ENCODE assay signal across 22 cellular contexts in genomic region chr4:39024311-39024865, GRCh38. TPM values are rescaled to one million over a fixed set of nuclear protein-coding genes. Genes with fewer than 3 reads are reported as not detected.
"Had no signal": no experiment of that assay in that cellular context is flagged by ENCODE, and none has a peak within 500 bp of the region (broad histone marks: within the 10 kb centered on the region; RNA-seq: fewer than 3 reads in every experiment).

No MANE protein-coding gene starts in this region.

- H3K4me1 Mint-ChIP-seq: nephron had no signal

- H3K4me2 ChIP-seq: hepatocyte had no signal

- FAIRE-seq: urothelium cell line had no signal

- H3K4me3 ChIP-seq: dorsolateral prefrontal cortex, hepatocyte, lung, suprapubic skin, thyroid gland had no signal

- H3K9me3 ChIP-seq: neutrophil, suprapubic skin, thyroid gland had no signal

- H3K27ac Mint-ChIP-seq: nephron, type B pancreatic cell had no signal

- DNase-seq: cortex of kidney; dorsolateral prefrontal cortex; effector CD8-positive, alpha-beta T cell; foreskin melanocyte; head of caudate nucleus; left colon; left ventricle myocardium superior; mesenchymal stem cell; midbrain; stimulated activated CD4-positive, alpha-beta T cell treated with anti-CD3 and anti-CD28 coated beads, Interleukin-2, amount 100 ng/mL, for 24 hours; stimulated activated CD4-positive, alpha-beta T cell treated with anti-CD3 and anti-CD28 coated beads, Interleukin-4, amount 100 ng/mL, for 4 hours; stimulated activated naive CD4-positive, alpha-beta T cell treated with Interleukin-2 at 50 U/mL for 16 hours; thyroid gland had no signal

- H3K36me3 Mint-ChIP-seq: type B pancreatic cell had no signal

- H3K4me3 Mint-ChIP-seq: nephron, type B pancreatic cell had no signal

- H3K27me3 Mint-ChIP-seq: type B pancreatic cell had no signal

- ATAC-seq: left colon, left ventricle myocardium superior, sciatic nerve had no signal

- H3K9me3 Mint-ChIP-seq: type B pancreatic cell had no signal

- H3K4me1 ChIP-seq: suprapubic skin, thyroid gland had no signal

- H3K27ac ChIP-seq: dorsolateral prefrontal cortex, hepatocyte, neutrophil, suprapubic skin, thyroid gland had no signal

RNA-seq across cellular contexts. Expression of gene TMEM156, which starts 7.8 kb away (rescaled TPM):
- total RNA-seq: left ventricle myocardium superior, osteoblast, suprapubic skin had no signal
- polyA plus RNA-seq: hepatocyte had no signal
